Comparison of ENCODE assay signal across 8 cellular contexts in the genomic region with DNA sequence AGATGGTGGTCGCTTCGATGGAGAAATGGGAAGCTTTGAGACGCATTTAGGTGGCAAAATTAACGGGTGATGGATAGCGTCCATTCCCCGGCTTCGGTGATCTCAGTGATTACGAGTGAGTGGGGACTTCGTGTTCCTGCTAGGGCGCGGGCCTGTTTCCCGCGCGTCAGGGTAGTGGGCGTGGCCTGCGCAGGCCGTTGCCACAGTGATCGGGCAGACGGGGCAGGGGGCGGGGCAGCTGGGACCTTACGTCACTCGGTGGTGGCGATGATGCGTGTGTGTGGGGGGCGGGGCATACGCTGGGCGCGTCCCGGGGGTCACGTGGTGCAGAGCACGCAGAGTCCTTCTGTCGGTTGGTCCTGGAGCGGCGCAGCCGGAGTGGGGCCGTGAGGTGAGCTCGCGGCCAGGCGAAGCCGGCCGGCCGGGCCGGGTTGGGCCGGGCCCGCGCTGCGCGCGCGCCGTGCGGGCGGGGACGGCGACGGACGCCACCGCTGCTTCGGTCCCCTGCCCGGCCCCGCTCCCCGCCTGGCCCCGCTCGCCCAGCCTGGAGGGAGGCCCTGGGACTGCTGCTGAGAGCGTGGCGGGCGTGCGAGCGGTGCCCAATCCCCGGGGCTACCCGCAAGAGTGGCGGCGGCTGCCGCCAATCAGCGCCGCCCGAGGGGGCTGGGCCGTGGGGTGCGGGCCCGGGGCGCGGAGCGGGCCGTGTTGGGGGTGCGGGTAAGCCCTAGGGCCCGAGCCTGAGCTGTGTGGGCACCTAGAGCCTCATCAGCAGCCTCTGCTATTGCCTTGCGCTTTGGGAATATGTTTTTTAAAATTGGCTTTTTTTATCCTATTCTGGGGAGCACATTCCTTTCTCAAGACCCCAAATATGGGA.
A peak's percentile ranks its signal among the peaks of the same experiment; 100 is the strongest.
DNase-seq lines count a peak whose midpoint lies in the region; ATAC-seq lines count a peak whose summit lies in the region.

A gene (plus strand): TSS at position 327 of the 874 bp plus-strand sequence. CDS start 29,508 bp downstream, outside the sequence.

- H3K27ac Mint-ChIP-seq in central memory CD8-positive, alpha-beta T cell (ENCODE audit: low read depth): peak within 1 kb of the TSS; percentile 94

- peak within 1 kb of the TSS; percentile 85 for H3K4me3 Mint-ChIP-seq in central memory CD8-positive, alpha-beta T cell

- peaks cover 35% of the 10 kb centered on the region for H3K36me3 Mint-ChIP-seq in central memory CD8-positive, alpha-beta T cell (ENCODE audit: insufficient read depth)

- no peaks in the 10 kb centered on the region for H3K27me3 Mint-ChIP-seq in central memory CD8-positive, alpha-beta T cell

- H3K9me3 Mint-ChIP-seq in central memory CD8-positive, alpha-beta T cell: no peaks in the 10 kb centered on the region

- peaks cover 71% of the 10 kb centered on the region for H3K4me1 Mint-ChIP-seq in central memory CD8-positive, alpha-beta T cell

- ATAC-seq in GM19043 (IDR thresholded peaks at IDR 0.05; ENCODE audit: low read depth, unreplicated experiment) (peak; percentile 75), HG03378 (IDR thresholded peaks at IDR 0.05; ENCODE audit: unreplicated experiment) (peak; percentile 58)
- peak; percentile 93 to 96 for ATAC-seq in activated CD4-positive, CD25-positive, alpha-beta regulatory T cell treated with anti-CD3 and anti-CD28 coated beads, Interleukin-2, amount 50 U/mL, for 24 hours
- ATAC-seq in central memory CD8-positive, alpha-beta T cell (replicated peaks; ENCODE audit: extremely low read depth, poor library complexity, severe bottlenecking): peak; percentile 84

- DNase-seq in AG20443 (ENCODE audit: low spot score): peak; percentile 97
- peak; percentile 90 for DNase-seq in NCI-H446 treated with DMSO at 0.1 percent for 48 hours (lab: John Stamatoyannopoulos, UW)
- DNase-seq in central memory CD8-positive, alpha-beta T cell (ENCODE audit: low spot score in 2 of 2): peak; percentile 98 to 99
- peak; percentile 98 for DNase-seq in islet precursor cell
- peak; percentile 100 for DNase-seq in stimulated activated CD4-positive, alpha-beta T cell treated with anti-CD3 and anti-CD28 coated beads, Interleukin-12 subunit alpha, Interleukin-12 subunit beta, amount 100 ng/mL, for 4 hours

Comparison
In these comparisons a context has a peak if more than half of its experiments do, and no peak if none do; other contexts are left out.
1. Peak in every context shown above with its lines: DNase-seq and ATAC-seq.